ENCODE assay signal across 16 cellular contexts in genomic region chr2:99974275-99974674, GRCh38.
DNase-seq lines count a peak whose midpoint lies in the region; ATAC-seq and TF ChIP-seq lines count a peak whose summit lies in the region.
"Had no signal": no experiment of that assay in that cellular context is flagged by ENCODE, and none has a peak within 500 bp of the region (broad histone marks: within the 10 kb centered on the region; RNA-seq: fewer than 3 reads in every experiment).

No MANE protein-coding gene starts in this region.

- no peaks in the 10 kb centered on the region for H3K27me3 ChIP-seq in MG63
- H3K27me3 ChIP-seq: cardiac muscle cell, esophagus muscularis mucosa had no signal

- no peaks in the 10 kb centered on the region for H3K9me3 Mint-ChIP-seq in T-helper 2 cell treated with Interferon-gamma antibody and Interleukin-4, amounts not matched to agents 5 μg/mL and 100 μg/mL, for 36 hours
- H3K9me3 Mint-ChIP-seq in progenitor cell of endocrine pancreas (ENCODE audit: low read depth), result peaks cover 7% of the 10 kb centered on the region
- H3K9me3 Mint-ChIP-seq: activated T-cell treated with anti-CD3 and anti-CD28 coated beads, Interleukin-2, amount 50 U/mL, for 4 hours; immature natural killer cell; natural killer cell treated with Interleukin-12 subunit alpha and Interleukin-12 subunit beta and Interleukin-15 and Interleukin-18, amount 100 ng/mL, for 72 hours had no signal

- H3K4me3 ChIP-seq in MG63, result no peak overlapping the region
- H3K4me3 ChIP-seq: cardiac muscle cell, esophagus muscularis mucosa had no signal

- no peak overlapping the region for H3K27ac ChIP-seq in substantia nigra (ENCODE audit: low read depth, low read length, poor library complexity, severe bottlenecking)
- H3K27ac ChIP-seq: cardiac muscle cell, esophagus muscularis mucosa, HL-60 had no signal

- no peaks in the 10 kb centered on the region for H3K36me3 Mint-ChIP-seq in T-helper 2 cell treated with Interferon-gamma antibody and Interleukin-4, amounts not matched to agents 5 μg/mL and 100 μg/mL, for 36 hours (ENCODE audit: low read depth)
- H3K36me3 Mint-ChIP-seq in progenitor cell of endocrine pancreas (ENCODE audit: insufficient read depth), result no peaks in the 10 kb centered on the region
- H3K36me3 Mint-ChIP-seq: immature natural killer cell; natural killer cell treated with Interleukin-12 subunit alpha and Interleukin-12 subunit beta and Interleukin-15 and Interleukin-18, amount 100 ng/mL, for 72 hours had no signal

- no peak overlapping the region for H3K27ac Mint-ChIP-seq in T-helper 2 cell treated with Interferon-gamma antibody and Interleukin-4, amounts not matched to agents 5 μg/mL and 100 μg/mL, for 36 hours
- no peak overlapping the region for H3K27ac Mint-ChIP-seq in progenitor cell of endocrine pancreas
- H3K27ac Mint-ChIP-seq: immature natural killer cell; natural killer cell treated with Interleukin-12 subunit alpha and Interleukin-12 subunit beta and Interleukin-15 and Interleukin-18, amount 100 ng/mL, for 72 hours had no signal

- H3K9me3 ChIP-seq in MG63, result no peaks in the 10 kb centered on the region
- H3K9me3 ChIP-seq: esophagus muscularis mucosa had no signal

- no peak for ATAC-seq in GM21526 (IDR thresholded peaks at IDR 0.05; ENCODE audit: low FRiP score, unreplicated experiment)
- ATAC-seq: natural killer cell treated with Interleukin-12 subunit alpha and Interleukin-12 subunit beta and Interleukin-15 and Interleukin-18, amount 100 ng/mL, for 72 hours had no signal

- H3K36me3 ChIP-seq in MG63, result no peaks in the 10 kb centered on the region
- H3K36me3 ChIP-seq: cardiac muscle cell had no signal

- DNase-seq in EL (peak; percentile 46), MG63 (peak; percentile 10), kidney glomerular epithelial cell (lab: John Stamatoyannopoulos, UW) (peak; percentile 94), progenitor cell of endocrine pancreas (ENCODE audit: low spot score, unreplicated experiment) (no peak), substantia nigra (lab: John Stamatoyannopoulos, UW) (no peak), AG08395 (ENCODE audit: low spot score) (no peak)
- peak; percentile 19 for DNase-seq in T-helper 2 cell treated with Interferon-gamma antibody and Interleukin-4, amounts not matched to agents 5 μg/mL and 100 μg/mL, for 36 hours (ENCODE audit: low spot score)
- DNase-seq: activated T-cell treated with anti-CD3 and anti-CD28 coated beads, Interleukin-2, amount 50 U/mL, for 4 hours; immature natural killer cell; NCI-H1092; stimulated activated CD4-positive, alpha-beta T cell treated with anti-CD3 and anti-CD28 coated beads, Interleukin-15, amount 100 ng/mL, for 24 hours had no signal

- no peak for TF ChIP-seq CTCF in progenitor cell of endocrine pancreas (IDR thresholded peaks at IDR 0.05; ENCODE audit: unreplicated experiment)

- peaks cover 2% of the 10 kb centered on the region for H3K27me3 Mint-ChIP-seq in T-helper 2 cell treated with Interferon-gamma antibody and Interleukin-4, amounts not matched to agents 5 μg/mL and 100 μg/mL, for 36 hours (ENCODE audit: low read depth)
- H3K27me3 Mint-ChIP-seq in progenitor cell of endocrine pancreas, result peaks cover 20% of the 10 kb centered on the region

- H3K4me3 Mint-ChIP-seq in T-helper 2 cell treated with Interferon-gamma antibody and Interleukin-4, amounts not matched to agents 5 μg/mL and 100 μg/mL, for 36 hours, result no peak overlapping the region
- no peak overlapping the region for H3K4me3 Mint-ChIP-seq in progenitor cell of endocrine pancreas (ENCODE audit: low read depth)
- H3K4me3 Mint-ChIP-seq: activated T-cell treated with anti-CD3 and anti-CD28 coated beads, Interleukin-2, amount 50 U/mL, for 4 hours; immature natural killer cell; natural killer cell treated with Interleukin-12 subunit alpha and Interleukin-12 subunit beta and Interleukin-15 and Interleukin-18, amount 100 ng/mL, for 72 hours had no signal

- no peaks in the 10 kb centered on the region for H3K4me1 Mint-ChIP-seq in T-helper 2 cell treated with Interferon-gamma antibody and Interleukin-4, amounts not matched to agents 5 μg/mL and 100 μg/mL, for 36 hours (ENCODE audit: low read depth)
- H3K4me1 Mint-ChIP-seq in progenitor cell of endocrine pancreas (ENCODE audit: low read depth), result peaks cover 5% of the 10 kb centered on the region
- H3K4me1 Mint-ChIP-seq: immature natural killer cell had no signal

Comparison
In these comparisons a context has a peak if more than half of its experiments do, and no peak if none do; other contexts are left out.
1. DNase-seq: peak in EL (single experiment), MG63 (single experiment), T-helper 2 cell treated with Interferon-gamma antibody and Interleukin-4, amounts not matched to agents 5 μg/mL and 100 μg/mL, for 36 hours (single experiment) and kidney glomerular epithelial cell (single experiment); none in progenitor cell of endocrine pancreas (single experiment), substantia nigra (0 of 49) and AG08395 (single experiment).